1 cellular context compared by ENCODE assay signal in genomic region chr10:97589479-97589878, GRCh38.
TF ChIP-seq lines count a peak whose summit lies in the region.

Gene C10orf62 (plus strand): TSS chr10:97589721. CDS start chr10:97589898, 177 bp downstream.

TF ChIP-seq in HepG2, 621 proteins besides CTCF, POLR2A, EP300 and RAD21:
- no peak for TF ChIP-seq ARID2 (CRISPR knock-in tag; IDR thresholded peaks at IDR 0.05; ENCODE audit: borderline replicate concordance)
- TF ChIP-seq ZMAT3 (CRISPR knock-in tag; conservative IDR thresholded peaks at IDR 0.05): no peak
- TF ChIP-seq JUNB (CRISPR knock-in tag; IDR thresholded peaks at IDR 0.05; ENCODE audit: borderline replicate concordance): no peak
- TF ChIP-seq ZNF83 (CRISPR knock-in tag; IDR thresholded peaks at IDR 0.05; ENCODE audit: borderline replicate concordance): no peak
- no peak for TF ChIP-seq TCF12 (IDR thresholded peaks at IDR 0.05)
- TF ChIP-seq TCF12 (CRISPR knock-in tag; IDR thresholded peaks at IDR 0.05): no peak
- TF ChIP-seq CCDC6 (CRISPR knock-in tag; IDR thresholded peaks at IDR 0.05): no peak
- no peak for TF ChIP-seq HOXA7 (CRISPR knock-in tag; IDR thresholded peaks at IDR 0.05)
- no peak for TF ChIP-seq SMARCE1 (IDR thresholded peaks at IDR 0.05; ENCODE audit: borderline replicate concordance)
- no peak for TF ChIP-seq CREBL2 (CRISPR knock-in tag; IDR thresholded peaks at IDR 0.05; ENCODE audit: borderline replicate concordance)
- TF ChIP-seq ATF3 (CRISPR knock-in tag; IDR thresholded peaks at IDR 0.05): no peak
- no peak for TF ChIP-seq HDAC2 (CRISPR knock-in tag; IDR thresholded peaks at IDR 0.05)
- no peak for TF ChIP-seq CSRNP2 (CRISPR knock-in tag; conservative IDR thresholded peaks at IDR 0.05; ENCODE audit: low read depth)
- no peak for TF ChIP-seq ZBTB3 (CRISPR knock-in tag; IDR thresholded peaks at IDR 0.05; ENCODE audit: borderline replicate concordance, low read depth)
- no peak for TF ChIP-seq MEIS1 (CRISPR knock-in tag; IDR thresholded peaks at IDR 0.05; ENCODE audit: borderline replicate concordance)
- no peak for TF ChIP-seq ZKSCAN1 (IDR thresholded peaks at IDR 0.05; ENCODE audit: low read length)
- TF ChIP-seq KAT7 (CRISPR knock-in tag; IDR thresholded peaks at IDR 0.05; ENCODE audit: borderline replicate concordance): no peak
- no peak for TF ChIP-seq ZNF609 (CRISPR knock-in tag; IDR thresholded peaks at IDR 0.05; ENCODE audit: borderline replicate concordance)
